ENCODE assay signal across 8 cellular contexts in genomic region chr12:113333877-113334785, GRCh38. TPM values are rescaled to one million over a fixed set of nuclear protein-coding genes. Genes with fewer than 3 reads are reported as not detected.
DNase-seq lines count a peak whose midpoint lies in the region; ATAC-seq and TF ChIP-seq lines count a peak whose summit lies in the region.

No MANE protein-coding gene starts in this region.

- no peaks in the 10 kb centered on the region for H3K36me3 ChIP-seq in osteoblast (ENCODE audit: insufficient read depth, low read length)

- H3K4me3 ChIP-seq in fibroblast of pulmonary artery (replicated peaks; ENCODE audit: low read depth, low read length), result peak overlapping the region; percentile 72
- peak overlapping the region; percentile 78 for H3K4me3 ChIP-seq in osteoblast (ENCODE audit: insufficient read depth, low read length)

- H4K20me1 ChIP-seq in osteoblast (ENCODE audit: insufficient read depth, low read length), result no peaks in the 10 kb centered on the region

- H3K4me2 ChIP-seq in osteoblast (ENCODE audit: insufficient read depth, low read length), result peak overlapping the region; percentile 96

- H3K4me1 ChIP-seq in osteoblast (ENCODE audit: insufficient read depth, low read length), result peaks cover 7% of the 10 kb centered on the region

- H3K9me3 ChIP-seq in osteoblast (ENCODE audit: low read depth, low read length), result no peaks in the 10 kb centered on the region

- H3K27me3 ChIP-seq in osteoblast (ENCODE audit: insufficient read depth, low read length), result no peaks in the 10 kb centered on the region

- ATAC-seq in GM18907 (IDR thresholded peaks at IDR 0.05; ENCODE audit: unreplicated experiment), result peak; percentile 8
- ATAC-seq in HG03025 (IDR thresholded peaks at IDR 0.05; ENCODE audit: low FRiP score, unreplicated experiment), result peak; percentile 14

- H3K79me2 ChIP-seq in osteoblast (ENCODE audit: insufficient read depth, low read length), result no peaks in the 10 kb centered on the region

- POLR2A ChIA-PET in HEK293T (lab: Yijun Ruan, JAX), result interaction anchor here (0.8 to 1.1 kb wide), 3 partner anchors 23 to 88 kb away, joined by 3 to 4 read pairs (median 3); partner anchors contain the start of gene SDSL

- TF ChIP-seq CTCF in fibroblast of pulmonary artery (IDR thresholded peaks at IDR 0.05; ENCODE audit: low read length, missing control alignments) (no peak), osteoblast (IDR thresholded peaks at IDR 0.05; ENCODE audit: extremely low read depth, low read depth, low read length) (no peak)

- H2AFZ ChIP-seq in osteoblast (ENCODE audit: low read length), result peak overlapping the region; percentile 93

- CTCF ChIA-PET in HEK293T (lab: Yijun Ruan, JAX), result interaction anchor here (0.5 kb wide), 1 partner anchor 12 kb away, joined by 3 read pairs; no protein-coding TSS in a partner anchor

- no peak overlapping the region for H3K27ac ChIP-seq in osteoblast (ENCODE audit: low read depth, low read length)

- DNase-seq in UCSD-AML1 (lab: John Stamatoyannopoulos, UW; ENCODE audit: unreplicated experiment), result peak; percentile 22
- DNase-seq in fibroblast of pulmonary artery (ENCODE audit: low read depth), result no peak
- DNase-seq in osteoblast (ENCODE audit: insufficient read length, low spot score, missing footprints), result no peak
- no peak for DNase-seq in HEK293T (ENCODE audit: extremely low spot score)
- no peak for DNase-seq in NCI-H345 (lab: John Stamatoyannopoulos, UW)
- DNase-seq in glomerular visceral epithelial cell (ENCODE audit: extremely low spot score), result no peak

TF ChIP-seq in HEK293T, 16 proteins besides CTCF, POLR2A, EP300 and RAD21:
- TF ChIP-seq ZNF384 (IDR thresholded peaks at IDR 0.05) (no peak), BHLHE40 (IDR thresholded peaks at IDR 0.05; ENCODE audit: borderline replicate concordance) (no peak), NFRKB (IDR thresholded peaks at IDR 0.05) (no peak), CTBP1 (IDR thresholded peaks at IDR 0.05; ENCODE audit: borderline replicate concordance) (no peak), HDGF (IDR thresholded peaks at IDR 0.05; ENCODE audit: borderline replicate concordance) (no peak), LEF1 (IDR thresholded peaks at IDR 0.05; ENCODE audit: borderline replicate concordance) (no peak), ELF4 (IDR thresholded peaks at IDR 0.05) (no peak), TARDBP (IDR thresholded peaks at IDR 0.05) (no peak), PKNOX1 (IDR thresholded peaks at IDR 0.05) (no peak), FOXM1 (IDR thresholded peaks at IDR 0.05; ENCODE audit: borderline replicate concordance) (no peak), SUZ12 (IDR thresholded peaks at IDR 0.05) (no peak)

RNA-seq across cellular contexts. Expression of gene SLC8B1, which starts 0.8 kb away (rescaled TPM):
- total RNA-seq in osteoblast, result 16.5 and 19.5 TPM in 2 replicates

RNA-seq across cellular contexts. Expression of gene PLBD2, which starts 24.3 kb away (rescaled TPM):
- 64.8 and 69.1 TPM in 2 replicates for total RNA-seq in osteoblast
